In genomic region chr19:5679289-5680082, GRCh38 we compare ENCODE assay signal across 8 cellular contexts. TPM values are rescaled to one million over a fixed set of nuclear protein-coding genes. Genes with fewer than 3 reads are reported as not detected.
A peak's percentile ranks its signal among the peaks of the same experiment; 100 is the strongest.
DNase-seq lines count a peak whose midpoint lies in the region; ATAC-seq and TF ChIP-seq lines count a peak whose summit lies in the region.

No MANE protein-coding gene starts in this region.

- H3K36me3 Mint-ChIP-seq in activated T-helper 1 cell treated with anti-CD3 and anti-CD28 coated beads, Interleukin-12 subunit alpha, Interleukin-12 subunit beta, Interleukin-2, Interleukin-4 antibody, amounts not matched to agents 30 ng/mL and 10 ng/mL and 1 ng/mL, durations not matched to agents 14 hours and 24 hours and 36 hours (ENCODE audit: low read depth) = peaks cover 1% of the 10 kb centered on the region

- H3K9ac ChIP-seq in iPS-15b (ENCODE audit: low read depth, low read length) = peak overlapping the region; percentile 81

- no peaks in the 10 kb centered on the region for H3K9me3 Mint-ChIP-seq in activated T-helper 1 cell treated with anti-CD3 and anti-CD28 coated beads, Interleukin-12 subunit alpha, Interleukin-12 subunit beta, Interleukin-2, Interleukin-4 antibody, amounts not matched to agents 30 ng/mL and 10 ng/mL and 1 ng/mL, durations not matched to agents 14 hours and 24 hours and 36 hours

- intact Hi-C loops in activated T-helper 1 cell treated with anti-CD3 and anti-CD28 coated beads, Interleukin-12 subunit alpha, Interleukin-12 subunit beta, Interleukin-2, Interleukin-4 antibody, amounts not matched to agents 30 ng/mL and 10 ng/mL and 1 ng/mL, durations not matched to agents 14 hours and 24 hours and 36 hours (cut with micrococcal nuclease) = loop anchor here (1.0 to 2.0 kb wide), 7 partner anchors 11 to 955 kb away; partner anchors contain the start of genes CATSPERD, DUS3L, LONP1 and RANBP3
- intact Hi-C loops in stomach (cut with DNase I; ENCODE audit: low total_unique reads) = no loop called here

- H3K4me1 ChIP-seq in iPS-15b (ENCODE audit: control insufficient read depth, insufficient read depth, low read length) (no peaks in the 10 kb centered on the region), stomach (peaks cover 13 to 26% (median 24%) of the 10 kb centered on the region in 4 donors)

- DNase-seq in DMS79 treated with DMSO at 0.1 percent for 48 hours (lab: John Stamatoyannopoulos, UW) (peak; percentile 8), DMS79 (lab: John Stamatoyannopoulos, UW) (no peak), stomach (no peak), hepatic stellate cell (ENCODE audit: low spot score) (no peak), CD1c-positive myeloid dendritic cell (ENCODE audit: extremely low spot score) (no peak)
- DNase-seq in activated T-helper 1 cell treated with anti-CD3 and anti-CD28 coated beads, Interleukin-12 subunit alpha, Interleukin-12 subunit beta, Interleukin-2, Interleukin-4 antibody, amounts not matched to agents 30 ng/mL and 10 ng/mL and 1 ng/mL, durations not matched to agents 14 hours and 24 hours and 36 hours (ENCODE audit: low spot score) = no peak

- no peak for TF ChIP-seq EP300 in stomach (IDR thresholded peaks at IDR 0.05)

- H3K4me3 ChIP-seq in iPS-15b (ENCODE audit: low read depth, low read length) = peak overlapping the region; percentile 90
- peak overlapping the region; percentile 70 to 98 (median 80) for H3K4me3 ChIP-seq in stomach

- ATAC-seq in HG03378 (IDR thresholded peaks at IDR 0.05; ENCODE audit: unreplicated experiment) = no peak

- H3K27ac Mint-ChIP-seq in activated T-helper 1 cell treated with anti-CD3 and anti-CD28 coated beads, Interleukin-12 subunit alpha, Interleukin-12 subunit beta, Interleukin-2, Interleukin-4 antibody, amounts not matched to agents 30 ng/mL and 10 ng/mL and 1 ng/mL, durations not matched to agents 14 hours and 24 hours and 36 hours = peak overlapping the region; percentile 94

- no peak for TF ChIP-seq POLR2A in stomach (IDR thresholded peaks at IDR 0.05)

- peak overlapping the region; percentile 99 for H3K4me3 Mint-ChIP-seq in activated T-helper 1 cell treated with anti-CD3 and anti-CD28 coated beads, Interleukin-12 subunit alpha, Interleukin-12 subunit beta, Interleukin-2, Interleukin-4 antibody, amounts not matched to agents 30 ng/mL and 10 ng/mL and 1 ng/mL, durations not matched to agents 14 hours and 24 hours and 36 hours

- peaks cover 19% of the 10 kb centered on the region for H3K4me1 Mint-ChIP-seq in activated T-helper 1 cell treated with anti-CD3 and anti-CD28 coated beads, Interleukin-12 subunit alpha, Interleukin-12 subunit beta, Interleukin-2, Interleukin-4 antibody, amounts not matched to agents 30 ng/mL and 10 ng/mL and 1 ng/mL, durations not matched to agents 14 hours and 24 hours and 36 hours (ENCODE audit: low read depth)

- WGBS in stomach, 5 donors = 21 to 48% (median 25%) methylated on average over 7 to 26 of the region's 26 CpGs

- H3K36me3 ChIP-seq in iPS-15b (ENCODE audit: control insufficient read depth, insufficient read depth, low read length) (peaks cover 10% of the 10 kb centered on the region), stomach (peaks cover 0 to 13% (median 12%) of the 10 kb centered on the region in 4 donors)

- TF ChIP-seq CTCF in stomach (IDR thresholded peaks at IDR 0.05) = no peak

- H3K27me3 ChIP-seq in iPS-15b (ENCODE audit: control insufficient read depth, insufficient read depth, low read length) = peaks cover 2% of the 10 kb centered on the region
- H3K27me3 ChIP-seq in stomach = no peaks in the 10 kb centered on the region

- H3K27ac ChIP-seq in stomach = peak overlapping the region; percentile 82 to 94 (median 91)

- H3K9me3 ChIP-seq in iPS-15b (ENCODE audit: control insufficient read depth, insufficient read depth, low read length) (no peaks in the 10 kb centered on the region), stomach (no peaks in the 10 kb centered on the region)

- peaks cover 3% of the 10 kb centered on the region for H3K27me3 Mint-ChIP-seq in activated T-helper 1 cell treated with anti-CD3 and anti-CD28 coated beads, Interleukin-12 subunit alpha, Interleukin-12 subunit beta, Interleukin-2, Interleukin-4 antibody, amounts not matched to agents 30 ng/mL and 10 ng/mL and 1 ng/mL, durations not matched to agents 14 hours and 24 hours and 36 hours (ENCODE audit: insufficient read depth)

RNA-seq across cellular contexts. Expression of gene MICOS13, which starts 0.8 kb away (rescaled TPM):
- 57.4 and 60.6 TPM in 2 replicates for total RNA-seq in activated T-helper 1 cell treated with anti-CD3 and anti-CD28 coated beads, Interleukin-12 subunit alpha, Interleukin-12 subunit beta, Interleukin-2, Interleukin-4 antibody, amounts not matched to agents 30 ng/mL and 10 ng/mL and 1 ng/mL, durations not matched to agents 14 hours and 24 hours and 36 hours
- 100 to 1,000 TPM in 1 of 5 donors, 10 to 100 TPM in 4; 11.0 to 171 (median 27.5) TPM for total RNA-seq in stomach
- 100 to 1,000 TPM in 2 of 3 donors, 10 to 100 TPM in 1; 96.7 to 136 (median 121) TPM for polyA plus RNA-seq in stomach

RNA-seq across cellular contexts. Expression of gene HSD11B1L, which starts 1.3 kb away (rescaled TPM):
- total RNA-seq in activated T-helper 1 cell treated with anti-CD3 and anti-CD28 coated beads, Interleukin-12 subunit alpha, Interleukin-12 subunit beta, Interleukin-2, Interleukin-4 antibody, amounts not matched to agents 30 ng/mL and 10 ng/mL and 1 ng/mL, durations not matched to agents 14 hours and 24 hours and 36 hours = 1.9 TPM in 2 replicates
- total RNA-seq in stomach = 10 to 100 TPM in 1 of 5 donors, 1 to 10 TPM in 3, under 1 TPM in 1; 0.89 to 26.8 (median 2.0) TPM
- polyA plus RNA-seq in stomach = 10 to 100 TPM in 2 of 3 donors, 1 to 10 TPM in 1; 8.9 to 16.5 (median 11.2) TPM

RNA-seq across cellular contexts. Expression of gene RPL36, which starts 10.6 kb away (rescaled TPM):
- total RNA-seq in activated T-helper 1 cell treated with anti-CD3 and anti-CD28 coated beads, Interleukin-12 subunit alpha, Interleukin-12 subunit beta, Interleukin-2, Interleukin-4 antibody, amounts not matched to agents 30 ng/mL and 10 ng/mL and 1 ng/mL, durations not matched to agents 14 hours and 24 hours and 36 hours = 1,000 and 1,001 TPM in 2 replicates
- 100 to 1,000 TPM; 121 to 772 (median 289) TPM for total RNA-seq in stomach
- polyA plus RNA-seq in stomach = 1,000 to 10,000 TPM; 1,713 to 2,132 (median 1,726) TPM

RNA-seq across cellular contexts. Expression of gene LONP1, which starts 40.5 kb away (rescaled TPM):
- 180 and 186 TPM in 2 replicates for total RNA-seq in activated T-helper 1 cell treated with anti-CD3 and anti-CD28 coated beads, Interleukin-12 subunit alpha, Interleukin-12 subunit beta, Interleukin-2, Interleukin-4 antibody, amounts not matched to agents 30 ng/mL and 10 ng/mL and 1 ng/mL, durations not matched to agents 14 hours and 24 hours and 36 hours
- 100 to 1,000 TPM in 1 of 5 donors, 10 to 100 TPM in 3, 1 to 10 TPM in 1; 8.8 to 169 (median 57.4) TPM for total RNA-seq in stomach
- polyA plus RNA-seq in stomach = 10 to 100 TPM; 41.3 to 43.3 (median 41.7) TPM

RNA-seq across cellular contexts. Expression of gene CATSPERD, which starts 41.0 kb away (rescaled TPM):
- total RNA-seq in activated T-helper 1 cell treated with anti-CD3 and anti-CD28 coated beads, Interleukin-12 subunit alpha, Interleukin-12 subunit beta, Interleukin-2, Interleukin-4 antibody, amounts not matched to agents 30 ng/mL and 10 ng/mL and 1 ng/mL, durations not matched to agents 14 hours and 24 hours and 36 hours = not detected in 2 replicates
- not detected for total RNA-seq in stomach
- not detected for polyA plus RNA-seq in stomach
